In genomic region chr2:10763461-10763800, GRCh38 we compare ENCODE assay signal across 1 cellular context.
TF ChIP-seq lines count a peak whose summit lies in the region.

No MANE protein-coding gene starts in this region.

TF ChIP-seq in K562, 482 proteins besides CTCF, POLR2A, EP300 and RAD21 (continued from another document):
- TF ChIP-seq, protein P1, sequence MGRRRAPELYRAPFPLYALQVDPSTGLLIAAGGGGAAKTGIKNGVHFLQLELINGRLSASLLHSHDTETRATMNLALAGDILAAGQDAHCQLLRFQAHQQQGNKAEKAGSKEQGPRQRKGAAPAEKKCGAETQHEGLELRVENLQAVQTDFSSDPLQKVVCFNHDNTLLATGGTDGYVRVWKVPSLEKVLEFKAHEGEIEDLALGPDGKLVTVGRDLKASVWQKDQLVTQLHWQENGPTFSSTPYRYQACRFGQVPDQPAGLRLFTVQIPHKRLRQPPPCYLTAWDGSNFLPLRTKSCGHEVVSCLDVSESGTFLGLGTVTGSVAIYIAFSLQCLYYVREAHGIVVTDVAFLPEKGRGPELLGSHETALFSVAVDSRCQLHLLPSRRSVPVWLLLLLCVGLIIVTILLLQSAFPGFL (CRISPR knock-in tag; IDR thresholded peaks at IDR 0.05), result no peak
- TF ChIP-seq NCOA2 (IDR thresholded peaks at IDR 0.05; ENCODE audit: partially characterized antibody in 2 of 2) (no peak), MXI1 (IDR thresholded peaks at IDR 0.05; ENCODE audit: low read depth, low read length) (no peak)
